ENCODE assay signal across 1 cellular context in the genomic region with DNA sequence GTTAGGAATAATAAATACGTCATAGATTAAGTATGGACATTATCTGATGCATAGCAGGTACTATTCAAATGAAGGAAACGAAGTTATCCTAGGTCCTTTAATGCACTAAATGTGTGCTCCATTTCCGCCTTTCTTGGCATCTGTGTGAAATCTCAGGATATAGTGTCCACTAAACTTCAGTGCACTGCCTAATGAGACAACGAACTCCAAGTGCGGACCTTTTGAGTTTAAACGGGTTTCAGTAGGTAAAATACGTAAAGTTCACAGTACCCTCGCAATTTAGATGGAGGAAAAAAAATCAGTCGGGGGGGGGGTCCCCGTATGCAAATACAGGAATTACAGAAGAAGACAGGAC.
TF ChIP-seq lines count a peak whose summit lies in the region.

No MANE protein-coding gene starts in this region.

TF ChIP-seq in HepG2, 621 proteins besides CTCF, POLR2A, EP300 and RAD21 (continued from another document):
- TF ChIP-seq, protein P1, sequence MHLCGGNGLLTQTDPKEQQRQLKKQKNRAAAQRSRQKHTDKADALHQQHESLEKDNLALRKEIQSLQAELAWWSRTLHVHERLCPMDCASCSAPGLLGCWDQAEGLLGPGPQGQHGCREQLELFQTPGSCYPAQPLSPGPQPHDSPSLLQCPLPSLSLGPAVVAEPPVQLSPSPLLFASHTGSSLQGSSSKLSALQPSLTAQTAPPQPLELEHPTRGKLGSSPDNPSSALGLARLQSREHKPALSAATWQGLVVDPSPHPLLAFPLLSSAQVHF (CRISPR knock-in tag; IDR thresholded peaks at IDR 0.05), result 0 out of 2 replicates have a peak, but pooled peaks have one; percentile 9
- TF ChIP-seq, protein P2, sequence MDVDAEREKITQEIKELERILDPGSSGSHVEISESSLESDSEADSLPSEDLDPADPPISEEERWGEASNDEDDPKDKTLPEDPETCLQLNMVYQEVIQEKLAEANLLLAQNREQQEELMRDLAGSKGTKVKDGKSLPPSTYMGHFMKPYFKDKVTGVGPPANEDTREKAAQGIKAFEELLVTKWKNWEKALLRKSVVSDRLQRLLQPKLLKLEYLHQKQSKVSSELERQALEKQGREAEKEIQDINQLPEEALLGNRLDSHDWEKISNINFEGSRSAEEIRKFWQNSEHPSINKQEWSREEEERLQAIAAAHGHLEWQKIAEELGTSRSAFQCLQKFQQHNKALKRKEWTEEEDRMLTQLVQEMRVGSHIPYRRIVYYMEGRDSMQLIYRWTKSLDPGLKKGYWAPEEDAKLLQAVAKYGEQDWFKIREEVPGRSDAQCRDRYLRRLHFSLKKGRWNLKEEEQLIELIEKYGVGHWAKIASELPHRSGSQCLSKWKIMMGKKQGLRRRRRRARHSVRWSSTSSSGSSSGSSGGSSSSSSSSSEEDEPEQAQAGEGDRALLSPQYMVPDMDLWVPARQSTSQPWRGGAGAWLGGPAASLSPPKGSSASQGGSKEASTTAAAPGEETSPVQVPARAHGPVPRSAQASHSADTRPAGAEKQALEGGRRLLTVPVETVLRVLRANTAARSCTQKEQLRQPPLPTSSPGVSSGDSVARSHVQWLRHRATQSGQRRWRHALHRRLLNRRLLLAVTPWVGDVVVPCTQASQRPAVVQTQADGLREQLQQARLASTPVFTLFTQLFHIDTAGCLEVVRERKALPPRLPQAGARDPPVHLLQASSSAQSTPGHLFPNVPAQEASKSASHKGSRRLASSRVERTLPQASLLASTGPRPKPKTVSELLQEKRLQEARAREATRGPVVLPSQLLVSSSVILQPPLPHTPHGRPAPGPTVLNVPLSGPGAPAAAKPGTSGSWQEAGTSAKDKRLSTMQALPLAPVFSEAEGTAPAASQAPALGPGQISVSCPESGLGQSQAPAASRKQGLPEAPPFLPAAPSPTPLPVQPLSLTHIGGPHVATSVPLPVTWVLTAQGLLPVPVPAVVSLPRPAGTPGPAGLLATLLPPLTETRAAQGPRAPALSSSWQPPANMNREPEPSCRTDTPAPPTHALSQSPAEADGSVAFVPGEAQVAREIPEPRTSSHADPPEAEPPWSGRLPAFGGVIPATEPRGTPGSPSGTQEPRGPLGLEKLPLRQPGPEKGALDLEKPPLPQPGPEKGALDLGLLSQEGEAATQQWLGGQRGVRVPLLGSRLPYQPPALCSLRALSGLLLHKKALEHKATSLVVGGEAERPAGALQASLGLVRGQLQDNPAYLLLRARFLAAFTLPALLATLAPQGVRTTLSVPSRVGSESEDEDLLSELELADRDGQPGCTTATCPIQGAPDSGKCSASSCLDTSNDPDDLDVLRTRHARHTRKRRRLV (CRISPR knock-in tag; IDR thresholded peaks at IDR 0.05), result no peak
- TF ChIP-seq KLF9 (CRISPR knock-in tag; IDR thresholded peaks at IDR 0.05; ENCODE audit: low read depth) (no peak), PCBP2 (optimal IDR thresholded peaks at IDR 0.05; ENCODE audit: low read depth, low read length, poor library complexity, severe bottlenecking) (no peak), PRMT3 (CRISPR knock-in tag; IDR thresholded peaks at IDR 0.05; ENCODE audit: borderline replicate concordance, low read depth) (0 out of 2 replicates have a peak, but pooled peaks have one; percentile 12), ZNF878 (CRISPR knock-in tag; IDR thresholded peaks at IDR 0.05) (0 out of 2 replicates have a peak, but pooled peaks have one; percentile 18), HCFC1 (IDR thresholded peaks at IDR 0.05; ENCODE audit: low read depth, low read length) (no peak), ZNF235 (CRISPR knock-in tag; IDR thresholded peaks at IDR 0.05; ENCODE audit: borderline replicate concordance) (no peak), SCMH1 (CRISPR knock-in tag; IDR thresholded peaks at IDR 0.05; ENCODE audit: borderline replicate concordance) (no peak)
- TF ChIP-seq, protein P3, sequence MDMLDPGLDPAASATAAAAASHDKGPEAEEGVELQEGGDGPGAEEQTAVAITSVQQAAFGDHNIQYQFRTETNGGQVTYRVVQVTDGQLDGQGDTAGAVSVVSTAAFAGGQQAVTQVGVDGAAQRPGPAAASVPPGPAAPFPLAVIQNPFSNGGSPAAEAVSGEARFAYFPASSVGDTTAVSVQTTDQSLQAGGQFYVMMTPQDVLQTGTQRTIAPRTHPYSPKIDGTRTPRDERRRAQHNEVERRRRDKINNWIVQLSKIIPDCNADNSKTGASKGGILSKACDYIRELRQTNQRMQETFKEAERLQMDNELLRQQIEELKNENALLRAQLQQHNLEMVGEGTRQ (IDR thresholded peaks at IDR 0.05; ENCODE audit: low read depth, low read length), result no peak
- TF ChIP-seq, protein P3 (CRISPR knock-in tag; IDR thresholded peaks at IDR 0.05; ENCODE audit: borderline replicate concordance), result no peak
- TF ChIP-seq, protein P4, sequence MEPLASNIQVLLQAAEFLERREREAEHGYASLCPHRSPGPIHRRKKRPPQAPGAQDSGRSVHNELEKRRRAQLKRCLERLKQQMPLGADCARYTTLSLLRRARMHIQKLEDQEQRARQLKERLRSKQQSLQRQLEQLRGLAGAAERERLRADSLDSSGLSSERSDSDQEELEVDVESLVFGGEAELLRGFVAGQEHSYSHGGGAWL (CRISPR knock-in tag; IDR thresholded peaks at IDR 0.05), result no peak
- TF ChIP-seq, protein P5, sequence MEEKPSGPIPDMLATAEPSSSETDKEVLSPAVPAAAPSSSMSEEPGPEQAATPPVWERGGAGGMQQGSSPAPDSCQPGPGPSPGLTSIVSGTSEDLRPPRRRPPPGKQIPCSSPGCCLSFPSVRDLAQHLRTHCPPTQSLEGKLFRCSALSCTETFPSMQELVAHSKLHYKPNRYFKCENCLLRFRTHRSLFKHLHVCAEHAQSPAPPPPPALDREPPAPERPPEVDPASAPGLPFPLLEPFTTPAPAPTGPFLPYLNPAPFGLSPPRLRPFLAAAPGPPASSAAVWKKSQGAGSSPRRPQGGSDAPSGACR (CRISPR knock-in tag; IDR thresholded peaks at IDR 0.05), result no peak
- TF ChIP-seq, protein P6, sequence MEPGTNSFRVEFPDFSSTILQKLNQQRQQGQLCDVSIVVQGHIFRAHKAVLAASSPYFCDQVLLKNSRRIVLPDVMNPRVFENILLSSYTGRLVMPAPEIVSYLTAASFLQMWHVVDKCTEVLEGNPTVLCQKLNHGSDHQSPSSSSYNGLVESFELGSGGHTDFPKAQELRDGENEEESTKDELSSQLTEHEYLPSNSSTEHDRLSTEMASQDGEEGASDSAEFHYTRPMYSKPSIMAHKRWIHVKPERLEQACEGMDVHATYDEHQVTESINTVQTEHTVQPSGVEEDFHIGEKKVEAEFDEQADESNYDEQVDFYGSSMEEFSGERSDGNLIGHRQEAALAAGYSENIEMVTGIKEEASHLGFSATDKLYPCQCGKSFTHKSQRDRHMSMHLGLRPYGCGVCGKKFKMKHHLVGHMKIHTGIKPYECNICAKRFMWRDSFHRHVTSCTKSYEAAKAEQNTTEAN (CRISPR knock-in tag; conservative IDR thresholded peaks at IDR 0.05), result 0 out of 2 replicates have a peak, but pooled peaks have one; percentile 5
- TF ChIP-seq, protein P7, sequence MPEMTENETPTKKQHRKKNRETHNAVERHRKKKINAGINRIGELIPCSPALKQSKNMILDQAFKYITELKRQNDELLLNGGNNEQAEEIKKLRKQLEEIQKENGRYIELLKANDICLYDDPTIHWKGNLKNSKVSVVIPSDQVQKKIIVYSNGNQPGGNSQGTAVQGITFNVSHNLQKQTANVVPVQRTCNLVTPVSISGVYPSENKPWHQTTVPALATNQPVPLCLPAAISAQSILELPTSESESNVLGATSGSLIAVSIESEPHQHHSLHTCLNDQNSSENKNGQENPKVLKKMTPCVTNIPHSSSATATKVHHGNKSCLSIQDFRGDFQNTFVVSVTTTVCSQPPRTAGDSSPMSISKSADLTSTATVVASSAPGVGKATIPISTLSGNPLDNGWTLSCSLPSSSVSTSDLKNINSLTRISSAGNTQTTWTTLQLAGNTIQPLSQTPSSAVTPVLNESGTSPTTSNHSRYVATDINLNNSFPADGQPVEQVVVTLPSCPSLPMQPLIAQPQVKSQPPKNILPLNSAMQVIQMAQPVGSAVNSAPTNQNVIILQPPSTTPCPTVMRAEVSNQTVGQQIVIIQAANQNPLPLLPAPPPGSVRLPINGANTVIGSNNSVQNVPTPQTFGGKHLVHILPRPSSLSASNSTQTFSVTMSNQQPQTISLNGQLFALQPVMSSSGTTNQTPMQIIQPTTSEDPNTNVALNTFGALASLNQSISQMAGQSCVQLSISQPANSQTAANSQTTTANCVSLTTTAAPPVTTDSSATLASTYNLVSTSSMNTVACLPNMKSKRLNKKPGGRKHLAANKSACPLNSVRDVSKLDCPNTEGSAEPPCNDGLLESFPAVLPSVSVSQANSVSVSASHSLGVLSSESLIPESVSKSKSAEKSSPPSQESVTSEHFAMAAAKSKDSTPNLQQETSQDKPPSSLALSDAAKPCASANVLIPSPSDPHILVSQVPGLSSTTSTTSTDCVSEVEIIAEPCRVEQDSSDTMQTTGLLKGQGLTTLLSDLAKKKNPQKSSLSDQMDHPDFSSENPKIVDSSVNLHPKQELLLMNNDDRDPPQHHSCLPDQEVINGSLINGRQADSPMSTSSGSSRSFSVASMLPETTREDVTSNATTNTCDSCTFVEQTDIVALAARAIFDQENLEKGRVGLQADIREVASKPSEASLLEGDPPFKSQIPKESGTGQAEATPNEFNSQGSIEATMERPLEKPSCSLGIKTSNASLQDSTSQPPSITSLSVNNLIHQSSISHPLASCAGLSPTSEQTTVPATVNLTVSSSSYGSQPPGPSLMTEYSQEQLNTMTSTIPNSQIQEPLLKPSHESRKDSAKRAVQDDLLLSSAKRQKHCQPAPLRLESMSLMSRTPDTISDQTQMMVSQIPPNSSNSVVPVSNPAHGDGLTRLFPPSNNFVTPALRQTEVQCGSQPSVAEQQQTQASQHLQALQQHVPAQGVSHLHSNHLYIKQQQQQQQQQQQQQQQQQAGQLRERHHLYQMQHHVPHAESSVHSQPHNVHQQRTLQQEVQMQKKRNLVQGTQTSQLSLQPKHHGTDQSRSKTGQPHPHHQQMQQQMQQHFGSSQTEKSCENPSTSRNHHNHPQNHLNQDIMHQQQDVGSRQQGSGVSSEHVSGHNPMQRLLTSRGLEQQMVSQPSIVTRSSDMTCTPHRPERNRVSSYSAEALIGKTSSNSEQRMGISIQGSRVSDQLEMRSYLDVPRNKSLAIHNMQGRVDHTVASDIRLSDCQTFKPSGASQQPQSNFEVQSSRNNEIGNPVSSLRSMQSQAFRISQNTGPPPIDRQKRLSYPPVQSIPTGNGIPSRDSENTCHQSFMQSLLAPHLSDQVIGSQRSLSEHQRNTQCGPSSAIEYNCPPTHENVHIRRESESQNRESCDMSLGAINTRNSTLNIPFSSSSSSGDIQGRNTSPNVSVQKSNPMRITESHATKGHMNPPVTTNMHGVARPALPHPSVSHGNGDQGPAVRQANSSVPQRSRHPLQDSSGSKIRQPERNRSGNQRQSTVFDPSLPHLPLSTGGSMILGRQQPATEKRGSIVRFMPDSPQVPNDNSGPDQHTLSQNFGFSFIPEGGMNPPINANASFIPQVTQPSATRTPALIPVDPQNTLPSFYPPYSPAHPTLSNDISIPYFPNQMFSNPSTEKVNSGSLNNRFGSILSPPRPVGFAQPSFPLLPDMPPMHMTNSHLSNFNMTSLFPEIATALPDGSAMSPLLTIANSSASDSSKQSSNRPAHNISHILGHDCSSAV (CRISPR knock-in tag; IDR thresholded peaks at IDR 0.05; ENCODE audit: borderline replicate concordance), result 0 out of 2 replicates have a peak, but pooled peaks have one; percentile 36
